1 cellular context compared by ENCODE assay signal in the genomic region with DNA sequence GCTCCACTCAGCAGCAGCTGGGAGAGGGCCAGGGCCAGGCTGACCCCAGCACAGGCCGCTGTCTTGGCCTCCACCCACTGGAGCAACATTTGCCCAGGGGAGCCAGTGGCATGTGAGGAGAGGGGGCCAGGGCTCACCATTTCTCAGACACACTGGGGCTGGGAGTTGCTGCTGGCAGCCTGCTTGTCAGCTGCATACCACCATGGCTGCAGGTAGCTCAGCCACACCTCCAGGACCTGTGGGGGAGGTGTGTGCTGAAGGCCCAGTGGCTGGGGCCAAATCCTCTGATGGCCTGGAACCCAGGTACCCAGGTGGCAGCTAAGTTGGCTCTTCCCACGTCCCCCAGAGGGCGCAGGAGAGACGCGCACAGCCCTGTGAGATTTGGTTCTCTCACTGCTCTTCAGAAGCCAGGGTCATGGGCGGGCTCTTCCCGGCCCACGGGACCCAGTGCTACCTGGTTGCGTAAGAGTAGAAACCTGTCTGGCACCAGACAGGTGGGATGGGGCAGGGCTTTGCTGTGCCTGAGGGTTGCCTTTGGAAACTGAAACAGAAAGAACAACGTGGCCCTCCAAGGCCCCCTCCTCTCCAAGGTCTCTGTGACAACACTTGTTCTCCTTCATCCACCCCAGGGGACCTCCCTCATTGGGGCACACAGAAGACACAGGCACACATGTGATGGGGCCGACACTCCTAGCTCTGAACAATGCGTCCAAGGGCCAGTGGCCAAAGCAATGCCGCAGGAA.
TF ChIP-seq lines count a peak whose summit lies in the region.

No MANE protein-coding gene starts in this region.

TF ChIP-seq in WTC11, 78 proteins besides CTCF, POLR2A, EP300 and RAD21 (continued from another document):
- TF ChIP-seq, protein P1, sequence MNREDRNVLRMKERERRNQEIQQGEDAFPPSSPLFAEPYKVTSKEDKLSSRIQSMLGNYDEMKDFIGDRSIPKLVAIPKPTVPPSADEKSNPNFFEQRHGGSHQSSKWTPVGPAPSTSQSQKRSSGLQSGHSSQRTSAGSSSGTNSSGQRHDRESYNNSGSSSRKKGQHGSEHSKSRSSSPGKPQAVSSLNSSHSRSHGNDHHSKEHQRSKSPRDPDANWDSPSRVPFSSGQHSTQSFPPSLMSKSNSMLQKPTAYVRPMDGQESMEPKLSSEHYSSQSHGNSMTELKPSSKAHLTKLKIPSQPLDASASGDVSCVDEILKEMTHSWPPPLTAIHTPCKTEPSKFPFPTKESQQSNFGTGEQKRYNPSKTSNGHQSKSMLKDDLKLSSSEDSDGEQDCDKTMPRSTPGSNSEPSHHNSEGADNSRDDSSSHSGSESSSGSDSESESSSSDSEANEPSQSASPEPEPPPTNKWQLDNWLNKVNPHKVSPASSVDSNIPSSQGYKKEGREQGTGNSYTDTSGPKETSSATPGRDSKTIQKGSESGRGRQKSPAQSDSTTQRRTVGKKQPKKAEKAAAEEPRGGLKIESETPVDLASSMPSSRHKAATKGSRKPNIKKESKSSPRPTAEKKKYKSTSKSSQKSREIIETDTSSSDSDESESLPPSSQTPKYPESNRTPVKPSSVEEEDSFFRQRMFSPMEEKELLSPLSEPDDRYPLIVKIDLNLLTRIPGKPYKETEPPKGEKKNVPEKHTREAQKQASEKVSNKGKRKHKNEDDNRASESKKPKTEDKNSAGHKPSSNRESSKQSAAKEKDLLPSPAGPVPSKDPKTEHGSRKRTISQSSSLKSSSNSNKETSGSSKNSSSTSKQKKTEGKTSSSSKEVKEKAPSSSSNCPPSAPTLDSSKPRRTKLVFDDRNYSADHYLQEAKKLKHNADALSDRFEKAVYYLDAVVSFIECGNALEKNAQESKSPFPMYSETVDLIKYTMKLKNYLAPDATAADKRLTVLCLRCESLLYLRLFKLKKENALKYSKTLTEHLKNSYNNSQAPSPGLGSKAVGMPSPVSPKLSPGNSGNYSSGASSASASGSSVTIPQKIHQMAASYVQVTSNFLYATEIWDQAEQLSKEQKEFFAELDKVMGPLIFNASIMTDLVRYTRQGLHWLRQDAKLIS (CRISPR knock-in tag; IDR thresholded peaks at IDR 0.05; ENCODE audit: borderline replicate concordance) = no peak
- TF ChIP-seq FOXP1 (CRISPR knock-in tag; IDR thresholded peaks at IDR 0.05; ENCODE audit: borderline replicate concordance) (no peak), SP1 (CRISPR knock-in tag; conservative IDR thresholded peaks at IDR 0.05) (peak; percentile 52; the same call in 1 of the 2 replicates)
TF ChIP-seq in WTC11: peak in this region for 4.
